13 cellular contexts compared by ENCODE assay signal in the genomic region with DNA sequence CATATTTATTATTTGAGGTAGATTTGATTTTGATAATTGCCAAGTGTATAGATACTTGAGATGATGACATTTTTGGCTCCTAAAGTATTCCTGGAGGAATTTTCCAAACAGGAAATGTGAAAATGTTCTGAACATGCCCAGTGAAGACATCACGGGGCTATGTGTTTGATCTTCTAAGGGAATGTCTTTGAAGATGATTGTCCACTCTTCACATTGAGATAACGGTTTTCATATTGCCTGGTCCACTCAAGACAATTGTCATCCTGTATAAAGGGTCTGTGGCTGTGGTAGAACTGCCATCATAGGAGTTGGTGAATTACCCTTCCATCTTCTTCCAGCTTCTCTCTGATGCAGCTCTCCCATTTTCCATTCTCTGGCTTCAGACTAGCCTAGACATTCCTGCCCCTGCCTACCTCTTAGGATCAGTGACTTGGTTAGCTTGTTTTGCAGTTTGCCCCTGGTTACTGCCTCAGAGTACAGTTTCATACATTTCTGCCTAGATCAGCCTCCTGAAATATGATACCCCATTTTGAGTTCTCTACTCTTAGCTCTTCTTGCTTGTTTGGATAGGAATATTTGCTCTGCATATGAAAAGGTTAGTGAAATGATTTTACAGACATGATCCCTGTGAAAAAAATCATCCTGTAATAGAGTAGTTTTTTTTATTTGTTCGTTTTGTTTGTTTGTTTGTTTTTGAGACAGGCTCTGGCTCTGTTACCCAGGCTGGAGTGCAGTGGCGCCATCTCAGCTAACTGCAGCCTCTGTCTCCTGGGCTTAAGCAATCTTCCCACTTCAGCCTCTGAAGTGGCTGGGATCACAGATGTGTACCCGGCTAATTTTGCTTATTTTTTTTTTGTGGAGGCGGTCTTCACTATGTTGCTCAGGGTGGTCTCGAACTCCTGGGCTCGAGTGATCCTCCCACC.
DNase-seq lines count a peak whose midpoint lies in the region; ATAC-seq and TF ChIP-seq lines count a peak whose summit lies in the region.
"Had no signal": no experiment of that assay in that cellular context is flagged by ENCODE, and none has a peak within 500 bp of the region (broad histone marks: within the 10 kb centered on the region; RNA-seq: fewer than 3 reads in every experiment).

No MANE protein-coding gene starts in this region.

- no peak overlapping the region for H3K4me3 Mint-ChIP-seq in activated T-helper 17 cell treated with anti-CD3 and anti-CD28 coated beads, Interleukin-2, amount 50 U/mL, for 72 hours
- H3K4me3 Mint-ChIP-seq in mesothelial cell of epicardium, result no peak overlapping the region
- H3K4me3 Mint-ChIP-seq: T-helper 1 cell treated with Interleukin-12 subunit alpha and Interleukin-12 subunit beta and Interleukin-4 antibody, amounts not matched to agents 30 μg/mL and 1 μg/mL, for 36 hours had no signal

- peaks cover 10% of the 10 kb centered on the region for H3K4me1 Mint-ChIP-seq in activated T-helper 17 cell treated with anti-CD3 and anti-CD28 coated beads, Interleukin-2, amount 50 U/mL, for 72 hours
- peaks cover 11% of the 10 kb centered on the region for H3K4me1 Mint-ChIP-seq in mesothelial cell of epicardium

- no peak for ATAC-seq in activated T-helper 17 cell treated with anti-CD3 and anti-CD28 coated beads, Interleukin-2, amount 50 U/mL, for 72 hours (replicated peaks)
- ATAC-seq: Panc1 had no signal

- H3K27ac Mint-ChIP-seq in activated T-helper 17 cell treated with anti-CD3 and anti-CD28 coated beads, Interleukin-2, amount 50 U/mL, for 72 hours, result peak overlapping the region; percentile 51
- peak overlapping the region; percentile 78 for H3K27ac Mint-ChIP-seq in mesothelial cell of epicardium
- H3K27ac Mint-ChIP-seq: T-helper 1 cell treated with Interleukin-12 subunit alpha and Interleukin-12 subunit beta and Interleukin-4 antibody, amounts not matched to agents 30 μg/mL and 1 μg/mL, for 36 hours had no signal

- TF ChIP-seq CTCF in mesothelial cell of epicardium (IDR thresholded peaks at IDR 0.05; ENCODE audit: unreplicated experiment) (no peak), GM20000 (IDR thresholded peaks at IDR 0.05; ENCODE audit: extremely low read depth, missing control alignments) (no peak)

- DNase-seq in NCI-H2107 treated with DMSO at 0.1 percent for 48 hours (lab: John Stamatoyannopoulos, UW; ENCODE audit: unreplicated experiment) (peak; percentile 77), NCI-H2107 (lab: John Stamatoyannopoulos, UW) (no peak), NCI-H1092 treated with DMSO at 0.1 percent for 48 hours (lab: John Stamatoyannopoulos, UW) (peak; percentile 70), mesothelial cell of epicardium (ENCODE audit: low spot score in 2 of 2, unreplicated experiment in 2 of 2) (no peak), GM20000 (ENCODE audit: low spot score) (no peak)
- DNase-seq in stimulated activated CD8-positive, alpha-beta memory T cell treated with anti-CD3 and anti-CD28 coated beads, Interleukin-4, amount 100 ng/mL, for 48 hours, result no peak
- DNase-seq in central memory CD4-positive, alpha-beta T cell, result no peak
- DNase-seq: activated CD4-positive, alpha-beta T cell treated with anti-CD3 and anti-CD28 coated beads, Interleukin-2, amount 50 U/mL, for 4 hours; cerebellar nuclear complex; NCI-H2081 had no signal

- H3K27me3 Mint-ChIP-seq in activated T-helper 17 cell treated with anti-CD3 and anti-CD28 coated beads, Interleukin-2, amount 50 U/mL, for 72 hours, result no peaks in the 10 kb centered on the region
- H3K27me3 Mint-ChIP-seq in mesothelial cell of epicardium (ENCODE audit: low read depth), result no peaks in the 10 kb centered on the region

- H3K9me3 Mint-ChIP-seq in activated T-helper 17 cell treated with anti-CD3 and anti-CD28 coated beads, Interleukin-2, amount 50 U/mL, for 72 hours, result no peaks in the 10 kb centered on the region
- no peaks in the 10 kb centered on the region for H3K9me3 Mint-ChIP-seq in mesothelial cell of epicardium
- H3K9me3 Mint-ChIP-seq: T-helper 1 cell treated with Interleukin-12 subunit alpha and Interleukin-12 subunit beta and Interleukin-4 antibody, amounts not matched to agents 30 μg/mL and 1 μg/mL, for 36 hours had no signal

- peaks cover 79% of the 10 kb centered on the region for H3K36me3 Mint-ChIP-seq in activated T-helper 17 cell treated with anti-CD3 and anti-CD28 coated beads, Interleukin-2, amount 50 U/mL, for 72 hours (ENCODE audit: low read depth)
- peaks cover 18% of the 10 kb centered on the region for H3K36me3 Mint-ChIP-seq in mesothelial cell of epicardium

Comparison
In these comparisons a context has a peak if more than half of its experiments do, and no peak if none do; other contexts are left out.
1. DNase-seq: peak in NCI-H2107 treated with DMSO at 0.1 percent for 48 hours (single experiment) and NCI-H1092 treated with DMSO at 0.1 percent for 48 hours (single experiment); none in NCI-H2107 (single experiment), mesothelial cell of epicardium (0 of 2), GM20000 (single experiment), stimulated activated CD8-positive, alpha-beta memory T cell treated with anti-CD3 and anti-CD28 coated beads, Interleukin-4, amount 100 ng/mL, for 48 hours (single experiment) and central memory CD4-positive, alpha-beta T cell (single experiment).